ENCODE assay signal across 15 cellular contexts in the genomic region with DNA sequence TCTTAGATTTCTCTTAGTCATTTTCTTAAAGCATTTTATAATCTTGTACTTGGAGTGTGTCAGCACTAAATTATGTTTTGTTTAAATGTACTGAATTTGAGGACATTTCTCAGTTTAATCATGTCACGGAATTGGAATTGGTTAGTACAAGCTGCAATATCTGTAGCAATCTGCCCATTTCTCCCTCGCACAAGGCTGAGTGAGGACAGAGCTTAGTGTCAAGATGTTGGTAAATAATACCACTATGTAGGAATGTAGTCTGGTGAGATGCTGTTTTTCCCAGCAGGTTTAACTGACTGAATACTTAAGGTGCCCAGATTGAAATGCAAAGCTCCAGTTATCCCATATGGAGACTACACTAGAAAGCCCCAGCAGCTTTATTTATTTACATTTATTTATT. TPM values are rescaled to one million over a fixed set of nuclear protein-coding genes. Genes with fewer than 3 reads are reported as not detected.
DNase-seq lines count a peak whose midpoint lies in the region; ATAC-seq and TF ChIP-seq lines count a peak whose summit lies in the region.
"Had no signal": no experiment of that assay in that cellular context is flagged by ENCODE, and none has a peak within 500 bp of the region (broad histone marks: within the 10 kb centered on the region; RNA-seq: fewer than 3 reads in every experiment).

No MANE protein-coding gene starts in this region.

- no peaks in the 10 kb centered on the region for H3K9me3 ChIP-seq in CD4-positive, alpha-beta memory T cell (ENCODE audit: control insufficient read depth in 1 of 2, low read length in 2 of 2)
- H3K9me3 ChIP-seq in aorta (ENCODE audit: control insufficient read depth, low read length): no peaks in the 10 kb centered on the region
- H3K9me3 ChIP-seq: SJCRH30 had no signal

- TF ChIP-seq CTCF in HFFc6 (IDR thresholded peaks at IDR 0.05): no peak

- intact Hi-C loops in CD4-positive, alpha-beta memory T cell (cut with micrococcal nuclease): loop anchor here (2.0 to 5.0 kb wide), 2 partner anchors 63 to 64 kb away; a partner anchor contains a TSS
- intact Hi-C loops in aorta (cut with DNase I): no loop called here

- H3K4me1 ChIP-seq in CD4-positive, alpha-beta memory T cell (ENCODE audit: insufficient read depth, low read length): peaks cover 45% of the 10 kb centered on the region
- H3K4me1 ChIP-seq in aorta (ENCODE audit: control insufficient read depth in 1 of 2, insufficient read depth in 2 of 2, low read length in 2 of 2): no peaks in the 10 kb centered on the region
- H3K4me1 ChIP-seq: SJCRH30 had no signal

- peaks cover 16% of the 10 kb centered on the region for H3K36me3 ChIP-seq in CD4-positive, alpha-beta memory T cell (ENCODE audit: insufficient read depth, low read length)
- peaks cover 0 to 5% of the 10 kb centered on the region in 2 donors for H3K36me3 ChIP-seq in aorta (ENCODE audit: control insufficient read depth in 1 of 2, insufficient read depth in 2 of 2, low read length in 1 of 2)

- in situ Hi-C loops in KBM-7 (cut with MboI; ENCODE audit: low pct_unique_long_range_greater_than_20kb, low sequenced_read_pairs): no loop called here

- peak overlapping the region in 4 of 8 donors; percentile 42 to 77 (median 72) for H3K4me3 Mint-ChIP-seq in CD4-positive, alpha-beta memory T cell
- no peak overlapping the region for H3K4me3 Mint-ChIP-seq in HFFc6
- no peak overlapping the region for H3K4me3 Mint-ChIP-seq in central memory CD8-positive, alpha-beta T cell
- H3K4me3 Mint-ChIP-seq in natural killer cell treated with Interleukin-12 subunit alpha and Interleukin-12 subunit beta and Interleukin-15 and Interleukin-18, amount 100 ng/mL, for 72 hours: peak overlapping the region; percentile 63

- H3K4me1 Mint-ChIP-seq in CD4-positive, alpha-beta memory T cell: peaks cover 23 to 50% (median 31%) of the 10 kb centered on the region in 4 donors
- H3K4me1 Mint-ChIP-seq in HFFc6 (ENCODE audit: low read depth): peaks cover 38% of the 10 kb centered on the region
- H3K4me1 Mint-ChIP-seq in central memory CD8-positive, alpha-beta T cell: peaks cover 15% of the 10 kb centered on the region
- peaks cover 37 to 38% of the 10 kb centered on the region in 2 donors for H3K4me1 Mint-ChIP-seq in natural killer cell treated with Interleukin-12 subunit alpha and Interleukin-12 subunit beta and Interleukin-15 and Interleukin-18, amount 100 ng/mL, for 72 hours (ENCODE audit: low read depth in 2 of 2)

- peaks cover 12 to 21% of the 10 kb centered on the region in 2 donors for H3K36me3 Mint-ChIP-seq in CD4-positive, alpha-beta memory T cell
- H3K36me3 Mint-ChIP-seq in HFFc6 (ENCODE audit: low read depth): no peaks in the 10 kb centered on the region
- H3K36me3 Mint-ChIP-seq in central memory CD8-positive, alpha-beta T cell (ENCODE audit: insufficient read depth): peaks cover 12% of the 10 kb centered on the region
- H3K36me3 Mint-ChIP-seq in natural killer cell treated with Interleukin-12 subunit alpha and Interleukin-12 subunit beta and Interleukin-15 and Interleukin-18, amount 100 ng/mL, for 72 hours: no peaks in the 10 kb centered on the region

- H3K27ac ChIP-seq in CD4-positive, alpha-beta memory T cell (ENCODE audit: low read depth, low read length): peak overlapping the region; percentile 56
- no peak overlapping the region for H3K27ac ChIP-seq in aorta (ENCODE audit: low read depth in 1 of 2, low read length in 2 of 2)
- H3K27ac ChIP-seq: SJCRH30 had no signal

- H3K27ac Mint-ChIP-seq in CD4-positive, alpha-beta memory T cell: peak overlapping the region; percentile 80 to 94 (median 93)
- peak overlapping the region; percentile 88; the same call in 1 of the 2 replicates for H3K27ac Mint-ChIP-seq in HFFc6
- peak overlapping the region; percentile 72 for H3K27ac Mint-ChIP-seq in central memory CD8-positive, alpha-beta T cell (ENCODE audit: low read depth)
- peak overlapping the region; percentile 82 to 91 for H3K27ac Mint-ChIP-seq in natural killer cell treated with Interleukin-12 subunit alpha and Interleukin-12 subunit beta and Interleukin-15 and Interleukin-18, amount 100 ng/mL, for 72 hours

- H3K27me3 ChIP-seq in CD4-positive, alpha-beta memory T cell (ENCODE audit: insufficient read depth, low read length): no peaks in the 10 kb centered on the region
- no peaks in the 10 kb centered on the region for H3K27me3 ChIP-seq in aorta (ENCODE audit: control insufficient read depth in 1 of 2, insufficient read depth in 2 of 2, low read length in 1 of 2)
- H3K27me3 ChIP-seq: SJCRH30 had no signal

- WGBS in aorta, 2 donors: 92 to 93% methylated on average over 2 of the region's 2 CpGs

- H3K9me3 Mint-ChIP-seq in CD4-positive, alpha-beta memory T cell: no peaks in the 10 kb centered on the region
- no peaks in the 10 kb centered on the region for H3K9me3 Mint-ChIP-seq in HFFc6
- H3K9me3 Mint-ChIP-seq in central memory CD8-positive, alpha-beta T cell: no peaks in the 10 kb centered on the region
- H3K9me3 Mint-ChIP-seq in natural killer cell treated with Interleukin-12 subunit alpha and Interleukin-12 subunit beta and Interleukin-15 and Interleukin-18, amount 100 ng/mL, for 72 hours: no peaks in the 10 kb centered on the region

- no peaks in the 10 kb centered on the region for H3K27me3 Mint-ChIP-seq in CD4-positive, alpha-beta memory T cell
- H3K27me3 Mint-ChIP-seq in HFFc6 (ENCODE audit: insufficient read depth): no peaks in the 10 kb centered on the region
- no peaks in the 10 kb centered on the region for H3K27me3 Mint-ChIP-seq in central memory CD8-positive, alpha-beta T cell
- no peaks in the 10 kb centered on the region for H3K27me3 Mint-ChIP-seq in natural killer cell treated with Interleukin-12 subunit alpha and Interleukin-12 subunit beta and Interleukin-15 and Interleukin-18, amount 100 ng/mL, for 72 hours

- DNase-seq in CD4-positive, alpha-beta memory T cell: no peak
- DNase-seq in HFFc6 (no peak), DMS79 (lab: John Stamatoyannopoulos, UW) (no peak), A172 (ENCODE audit: low spot score) (no peak), aorta (no peak), KBM-7 (no peak)
- no peak for DNase-seq in central memory CD8-positive, alpha-beta T cell (ENCODE audit: low spot score in 2 of 2)
- DNase-seq in natural killer cell treated with Interleukin-12 subunit alpha and Interleukin-12 subunit beta and Interleukin-15 and Interleukin-18, amount 100 ng/mL, for 72 hours (ENCODE audit: low spot score): no peak
- DNase-seq: COR-L47; NCI-H146; SJCRH30; stimulated activated naive CD4-positive, alpha-beta T cell had no signal

- H3K4me3 ChIP-seq in CD4-positive, alpha-beta memory T cell (ENCODE audit: low read length in 2 of 2): no peak overlapping the region
- H3K4me3 ChIP-seq in aorta (ENCODE audit: low read length in 2 of 2): no peak overlapping the region
- H3K4me3 ChIP-seq: SJCRH30 had no signal

- CTCF ChIA-PET in CD4-positive, alpha-beta memory T cell (lab: Charles Lee; ENCODE audit: partially characterized antibody): interaction anchor here (1.0 to 4.1 kb wide), 5 partner anchors 42 to 166 kb away, joined by 3 to 31 read pairs (median 22); no protein-coding TSS in a partner anchor

- POLR2A ChIA-PET in CD4-positive, alpha-beta memory T cell (lab: Charles Lee; ENCODE audit: partially characterized antibody): interaction anchor here (0.9 to 3.2 kb wide), 5 partner anchors 30 to 83 kb away, joined by 3 to 54 read pairs (median 21); a partner anchor contains a TSS

- ATAC-seq in central memory CD8-positive, alpha-beta T cell (replicated peaks; ENCODE audit: extremely low read depth, poor library complexity, severe bottlenecking): no peak
- no peak for ATAC-seq in natural killer cell treated with Interleukin-12 subunit alpha and Interleukin-12 subunit beta and Interleukin-15 and Interleukin-18, amount 100 ng/mL, for 72 hours
- ATAC-seq in aorta (ENCODE audit: low FRiP score): no peak

RNA-seq across cellular contexts. Expression of a gene that starts 30.6 kb away (rescaled TPM):
- total RNA-seq in CD4-positive, alpha-beta memory T cell: 100 to 1,000 TPM; 109 to 112 TPM
- polyA plus RNA-seq in CD4-positive, alpha-beta memory T cell: 10 to 100 TPM; 14.5 to 23.6 TPM
- total RNA-seq in HFFc6 (2021; fragmentation: NEBNext Ultra II Directional; extraction: Animal tissue kit (Norgen Biotek cat#: 25700)): 10 to 100 TPM; 29.3 to 42.1 (median 37.6) TPM
- 100 to 1,000 TPM; 205 to 211 TPM for total RNA-seq in natural killer cell treated with Interleukin-12 subunit alpha and Interleukin-12 subunit beta and Interleukin-15 and Interleukin-18, amount 100 ng/mL, for 72 hours
- total RNA-seq in A172 (2014; rRNA removed; shearing (Covaris generic)): 15.8 and 17.7 TPM in 2 replicates
- total RNA-seq in aorta: 10 to 100 TPM; 68.2 to 86.3 TPM
- polyA plus RNA-seq in aorta: 10 to 100 TPM; 11.0 to 19.2 TPM

RNA-seq across cellular contexts. Expression of a gene that starts 51.4 kb away (rescaled TPM):
- not detected for total RNA-seq in CD4-positive, alpha-beta memory T cell
- polyA plus RNA-seq in CD4-positive, alpha-beta memory T cell: not detected
- total RNA-seq in HFFc6 (2021; fragmentation: NEBNext Ultra II Directional; extraction: Animal tissue kit (Norgen Biotek cat#: 25700)): not detected
- not detected for total RNA-seq in natural killer cell treated with Interleukin-12 subunit alpha and Interleukin-12 subunit beta and Interleukin-15 and Interleukin-18, amount 100 ng/mL, for 72 hours
- not detected in 2 replicates for total RNA-seq in A172 (2014; rRNA removed; shearing (Covaris generic))
- total RNA-seq in aorta: not detected
- not detected for polyA plus RNA-seq in aorta
- total RNA-seq: dermis microvascular lymphatic vessel endothelial cell, liver, posterior vena cava, SJCRH30 had no signal
- polyA plus RNA-seq: liver had no signal
